ENCODE assay signal across 1 cellular context in genomic region chr3:144879701-144880100, GRCh38.
TF ChIP-seq lines count a peak whose summit lies in the region.

No MANE protein-coding gene starts in this region.

TF ChIP-seq in GM23338, 12 proteins besides CTCF, POLR2A, EP300 and RAD21 (continued from another document):
- TF ChIP-seq REST (IDR thresholded peaks at IDR 0.05; ENCODE audit: unreplicated experiment) (no peak), ETS1 (IDR thresholded peaks at IDR 0.05) (no peak), EZH2 (IDR thresholded peaks at IDR 0.05; ENCODE audit: low read depth, unreplicated experiment) (no peak), CREB1 (CRISPR knock-in tag; IDR thresholded peaks at IDR 0.05; ENCODE audit: low read depth) (no peak), ZNF462 (CRISPR knock-in tag; IDR thresholded peaks at IDR 0.05) (no peak), NANOG (IDR thresholded peaks at IDR 0.05; ENCODE audit: borderline replicate concordance) (no peak)
TF ChIP-seq in GM23338: peak in this region for 0.
